In genomic region chr9:131720330-131720729, GRCh38 we compare ENCODE assay signal across 13 cellular contexts. TPM values are rescaled to one million over a fixed set of nuclear protein-coding genes. Genes with fewer than 3 reads are reported as not detected.
A peak's percentile ranks its signal among the peaks of the same experiment; 100 is the strongest.
DNase-seq lines count a peak whose midpoint lies in the region; ATAC-seq and TF ChIP-seq lines count a peak whose summit lies in the region.
"Had no signal": no experiment of that assay in that cellular context is flagged by ENCODE, and none has a peak within 500 bp of the region (broad histone marks: within the 10 kb centered on the region; RNA-seq: fewer than 3 reads in every experiment).

No MANE protein-coding gene starts in this region.

- peaks cover 10% of the 10 kb centered on the region for H3K36me3 Mint-ChIP-seq in central memory CD8-positive, alpha-beta T cell (ENCODE audit: insufficient read depth)

- peak overlapping the region; percentile 24; the same call in 1 of the 2 replicates for H3K9ac ChIP-seq in OCI-LY3 (ENCODE audit: low read length)

- H3K79me2 ChIP-seq in OCI-LY3 (ENCODE audit: low read length), result peaks cover 100% of the 10 kb centered on the region

- H3K27ac ChIP-seq in OCI-LY3 (ENCODE audit: low read length) (peak overlapping the region; percentile 78), upper lobe of left lung (peak overlapping the region; percentile 36 to 84 (median 56))
- H3K27ac ChIP-seq: prostate gland, SJSA1, thoracic aorta had no signal

- H3K4me1 Mint-ChIP-seq in central memory CD8-positive, alpha-beta T cell, result peaks cover 82% of the 10 kb centered on the region

- DNase-seq in stimulated activated CD4-positive, alpha-beta T cell treated with anti-CD3 and anti-CD28 coated beads, Interleukin-15, amount 100 ng/mL, for 24 hours, result peak; percentile 46
- no peak for DNase-seq in stimulated activated CD4-positive, alpha-beta T cell treated with anti-CD3 and anti-CD28 coated beads, Interleukin-1b, Interleukin-23, amount 100 ng/mL, for 48 hours
- no peak for DNase-seq in central memory CD8-positive, alpha-beta T cell (ENCODE audit: low spot score in 2 of 2)
- DNase-seq in upper lobe of left lung, result no peak
- no peak for DNase-seq in NCI-H1436 treated with DMSO at 0.1 percent for 48 hours (lab: John Stamatoyannopoulos, UW)
- no peak for DNase-seq in posterior cingulate gyrus
- DNase-seq: MG63 had no signal

- H3K36me3 ChIP-seq in OCI-LY3 (replicated peaks; ENCODE audit: low read depth, low read length), result peaks cover 68% of the 10 kb centered on the region
- peaks cover 0 to 6% (median 0%) of the 10 kb centered on the region in 4 donors for H3K36me3 ChIP-seq in upper lobe of left lung
- H3K36me3 ChIP-seq: ascending aorta, MG63, prostate gland, SJSA1, thoracic aorta had no signal

- TF ChIP-seq CTCF in OCI-LY3 (IDR thresholded peaks at IDR 0.05; ENCODE audit: low read depth, low read length) (no peak), upper lobe of left lung (IDR thresholded peaks at IDR 0.05) (no peak)

- H3K9me3 ChIP-seq in OCI-LY3 (ENCODE audit: insufficient read depth, low read length), result no peaks in the 10 kb centered on the region
- H3K9me3 ChIP-seq in upper lobe of left lung, result no peaks in the 10 kb centered on the region
- H3K9me3 ChIP-seq: ascending aorta, MG63, prostate gland, SJSA1, thoracic aorta had no signal

- H3K27me3 ChIP-seq in OCI-LY3 (ENCODE audit: low read depth, low read length) (no peaks in the 10 kb centered on the region), upper lobe of left lung (no peaks in the 10 kb centered on the region)
- H3K27me3 ChIP-seq: ascending aorta, MG63, SJSA1 had no signal

- intact Hi-C loops in posterior cingulate gyrus (cut with DNase I), result no loop called here

- peak overlapping the region; percentile 79 for H3K27ac Mint-ChIP-seq in central memory CD8-positive, alpha-beta T cell (ENCODE audit: low read depth)

- no peaks in the 10 kb centered on the region for H3K27me3 Mint-ChIP-seq in central memory CD8-positive, alpha-beta T cell

- no peak for TF ChIP-seq EP300 in upper lobe of left lung (IDR thresholded peaks at IDR 0.05)

- no peak overlapping the region for H2AFZ ChIP-seq in OCI-LY3 (ENCODE audit: low read depth, low read length)

- H3K4me1 ChIP-seq in OCI-LY3 (ENCODE audit: low read length) (peaks cover 51% of the 10 kb centered on the region), upper lobe of left lung (peaks cover 49 to 81% (median 61%) of the 10 kb centered on the region in 4 donors)
- H3K4me1 ChIP-seq: prostate gland, SJSA1 had no signal

- H3K4me2 ChIP-seq in OCI-LY3 (ENCODE audit: low read length), result peak overlapping the region; percentile 51

- no peaks in the 10 kb centered on the region for H3K9me3 Mint-ChIP-seq in central memory CD8-positive, alpha-beta T cell

- WGBS in upper lobe of left lung, 2 donors, result 82 to 92% methylated on average over 6 of the region's 6 CpGs

- peak; percentile 66 for ATAC-seq in central memory CD8-positive, alpha-beta T cell (replicated peaks; ENCODE audit: extremely low read depth, poor library complexity, severe bottlenecking)
- ATAC-seq in upper lobe of left lung (ENCODE audit: low FRiP score in 2 of 2) (no peak), HG02852 (IDR thresholded peaks at IDR 0.05; ENCODE audit: unreplicated experiment) (no peak)

- H3K4me3 Mint-ChIP-seq in central memory CD8-positive, alpha-beta T cell, result no peak overlapping the region

- H3K4me3 ChIP-seq in OCI-LY3 (ENCODE audit: low read length), result no peak overlapping the region
- no peak overlapping the region for H3K4me3 ChIP-seq in upper lobe of left lung
- H3K4me3 ChIP-seq: ascending aorta, MG63, prostate gland, SJSA1, thoracic aorta had no signal

- peaks cover 73% of the 10 kb centered on the region for H4K20me1 ChIP-seq in OCI-LY3 (ENCODE audit: insufficient read depth, low read length)

- no peak for TF ChIP-seq POLR2A in upper lobe of left lung (IDR thresholded peaks at IDR 0.05)

RNA-seq across cellular contexts. Expression of gene RAPGEF1, which starts 19.5 kb away (rescaled TPM):
- 100 to 1,000 TPM in 2 of 6 donors, 10 to 100 TPM in 4; 82.8 to 161 (median 96.8) TPM for total RNA-seq in upper lobe of left lung
